Comparison of ENCODE assay signal across 15 cellular contexts in genomic region chr11:112614605-112615004, GRCh38.
DNase-seq lines count a peak whose midpoint lies in the region; ATAC-seq and TF ChIP-seq lines count a peak whose summit lies in the region.
"Had no signal": no experiment of that assay in that cellular context is flagged by ENCODE, and none has a peak within 500 bp of the region (broad histone marks: within the 10 kb centered on the region; RNA-seq: fewer than 3 reads in every experiment).

No MANE protein-coding gene starts in this region.

- DNase-seq in PC-9: no peak
- peak; percentile 88 for DNase-seq in mammary epithelial cell
- DNase-seq in hepatocyte (ENCODE audit: low spot score): no peak
- no peak for DNase-seq in type B pancreatic cell (ENCODE audit: extremely low spot score, unreplicated experiment)
- no peak for DNase-seq in CD8-positive, alpha-beta memory T cell
- no peak for DNase-seq in NCI-H2029 (lab: John Stamatoyannopoulos, UW)
- DNase-seq: CD8-positive, alpha-beta T cell; DMS 273 treated with DMSO at 0.1 percent for 48 hours; KG1; NCI-H1105; NCI-H1694 treated with DMSO at 0.1 percent for 48 hours; NCI-H2171; NCI-H524 had no signal

- POLR2A ChIA-PET in PC-9 (lab: Charles Lee; ENCODE audit: unreplicated experiment): interaction anchor here (0.6 kb wide), 1 partner anchor 81 kb away, joined by 7 read pairs; no protein-coding TSS in a partner anchor
- POLR2A ChIA-PET in CD8-positive, alpha-beta memory T cell (lab: Charles Lee): no interaction called here

- no peaks in the 10 kb centered on the region for H3K27me3 Mint-ChIP-seq in type B pancreatic cell
- peaks cover 6 to 14% of the 10 kb centered on the region in 2 donors for H3K27me3 Mint-ChIP-seq in CD8-positive, alpha-beta memory T cell

- H4K20me1 ChIP-seq in PC-9 (ENCODE audit: insufficient read depth): no peaks in the 10 kb centered on the region
- H4K20me1 ChIP-seq in mammary epithelial cell (ENCODE audit: insufficient read depth, low read length): no peaks in the 10 kb centered on the region
- no peaks in the 10 kb centered on the region for H4K20me1 ChIP-seq in hepatocyte (ENCODE audit: insufficient read depth, poor library complexity, severe bottlenecking)

- no peak overlapping the region for H3K4me3 Mint-ChIP-seq in type B pancreatic cell
- H3K4me3 Mint-ChIP-seq in CD8-positive, alpha-beta memory T cell: no peak overlapping the region
- H3K4me3 Mint-ChIP-seq: B cell; CD8-positive, alpha-beta T cell had no signal

- in situ Hi-C loops in mammary epithelial cell (cut with MboI; ENCODE audit: low sequenced_read_pairs in 2 of 2): no loop called here

- H3K9me3 ChIP-seq in PC-9 (ENCODE audit: insufficient read depth, low read depth) (no peaks in the 10 kb centered on the region), mammary epithelial cell (replicated peaks; ENCODE audit: insufficient read depth, low read length) (no peaks in the 10 kb centered on the region), hepatocyte (ENCODE audit: low read depth) (no peaks in the 10 kb centered on the region)
- H3K9me3 ChIP-seq in CD8-positive, alpha-beta memory T cell (ENCODE audit: low read length): no peaks in the 10 kb centered on the region

- BruUV-seq in PC-9 (replicated peaks; lab: Mats Ljungman, UMichigan): no TSS peak
- no TSS peak for BruUV-seq in mammary epithelial cell (replicated peaks; lab: Mats Ljungman, UMichigan)

- H3K27me3 ChIP-seq in PC-9 (ENCODE audit: insufficient read depth, low read depth) (no peaks in the 10 kb centered on the region), mammary epithelial cell (ENCODE audit: insufficient read depth, low read length) (no peaks in the 10 kb centered on the region), hepatocyte (no peaks in the 10 kb centered on the region)
- H3K27me3 ChIP-seq in CD8-positive, alpha-beta memory T cell (ENCODE audit: insufficient read depth, low read length, poor library complexity, severe bottlenecking): no peaks in the 10 kb centered on the region

- H3K9me3 Mint-ChIP-seq in type B pancreatic cell: no peaks in the 10 kb centered on the region
- H3K9me3 Mint-ChIP-seq in CD8-positive, alpha-beta memory T cell: no peaks in the 10 kb centered on the region
- H3K9me3 Mint-ChIP-seq: CD8-positive, alpha-beta T cell had no signal

- no peaks in the 10 kb centered on the region for H3K36me3 Mint-ChIP-seq in type B pancreatic cell
- no peaks in the 10 kb centered on the region for H3K36me3 Mint-ChIP-seq in CD8-positive, alpha-beta memory T cell
- H3K36me3 Mint-ChIP-seq: CD8-positive, alpha-beta T cell had no signal

- 0% methylated on average over 1 of the region's 1 CpG for WGBS in mammary epithelial cell (ENCODE audit: low coverage, missing lambda C conversion rate)
- 65% methylated on average over 1 of the region's 1 CpG for WGBS in hepatocyte (ENCODE audit: low lambda C conversion rate, missing lambda C conversion rate)

- TF ChIP-seq CTCF in PC-9 (conservative IDR thresholded peaks at IDR 0.05): no peak
- no peak for TF ChIP-seq CTCF in mammary epithelial cell (conservative IDR thresholded peaks at IDR 0.05 in 1 of 2, IDR thresholded peaks at IDR 0.05 in 1 of 2; ENCODE audit: extremely low read depth in 1 of 2, insufficient read depth in 1 of 2, low read depth in 1 of 2, low read length in 2 of 2)
- TF ChIP-seq CTCF in hepatocyte (IDR thresholded peaks at IDR 0.05; ENCODE audit: poor library complexity): no peak
- no peak for TF ChIP-seq CTCF in type B pancreatic cell (conservative IDR thresholded peaks at IDR 0.05)

- H3K9ac ChIP-seq in mammary epithelial cell (ENCODE audit: insufficient read depth, low read length): no peak overlapping the region

- peak overlapping the region; percentile 88 for H3K27ac ChIP-seq in PC-9
- H3K27ac ChIP-seq in mammary epithelial cell (ENCODE audit: insufficient read depth, low read depth, low read length): peak overlapping the region; percentile 67
- H3K27ac ChIP-seq in hepatocyte: peak overlapping the region; percentile 34
- H3K27ac ChIP-seq in CD8-positive, alpha-beta memory T cell (ENCODE audit: low read depth, low read length): no peak overlapping the region

- H3K36me3 ChIP-seq in PC-9 (ENCODE audit: low read depth) (no peaks in the 10 kb centered on the region), mammary epithelial cell (ENCODE audit: insufficient read depth, low read length) (no peaks in the 10 kb centered on the region), hepatocyte (replicated peaks; ENCODE audit: insufficient read depth, low read depth) (no peaks in the 10 kb centered on the region)
- H3K36me3 ChIP-seq in CD8-positive, alpha-beta memory T cell (ENCODE audit: insufficient read depth, low read length): no peaks in the 10 kb centered on the region

- intact Hi-C loops in PC-9 (cut with micrococcal nuclease; ENCODE audit: unreplicated experiment): no loop called here
- intact Hi-C loops in mammary epithelial cell (cut with micrococcal nuclease): no loop called here

- H2AFZ ChIP-seq in PC-9 (no peak overlapping the region), mammary epithelial cell (ENCODE audit: low read depth, low read length) (no peak overlapping the region), hepatocyte (no peak overlapping the region)

- dilution Hi-C loops in mammary epithelial cell (cut with HindIII; ENCODE audit: low sequenced_read_pairs): no loop called here

- no peaks in the 10 kb centered on the region for H3K79me2 ChIP-seq in PC-9 (ENCODE audit: low read depth)
- no peaks in the 10 kb centered on the region for H3K79me2 ChIP-seq in mammary epithelial cell (ENCODE audit: insufficient read depth, low read length)
- no peaks in the 10 kb centered on the region for H3K79me2 ChIP-seq in hepatocyte

- peaks cover 31% of the 10 kb centered on the region for H3K4me1 ChIP-seq in PC-9 (replicated peaks; ENCODE audit: insufficient read depth)
- peaks cover 57% of the 10 kb centered on the region for H3K4me1 ChIP-seq in mammary epithelial cell (ENCODE audit: insufficient read depth, low read length)
- H3K4me1 ChIP-seq in hepatocyte (ENCODE audit: insufficient read depth): peaks cover 9% of the 10 kb centered on the region
- no peaks in the 10 kb centered on the region for H3K4me1 ChIP-seq in CD8-positive, alpha-beta memory T cell (ENCODE audit: insufficient read depth, low read length)

- H3K27ac Mint-ChIP-seq in type B pancreatic cell: peak overlapping the region; percentile 22
- no peak overlapping the region for H3K27ac Mint-ChIP-seq in CD8-positive, alpha-beta memory T cell
- H3K27ac Mint-ChIP-seq: B cell; CD8-positive, alpha-beta T cell had no signal

- CTCF ChIA-PET in PC-9 (lab: Charles Lee) (no interaction called here), mammary epithelial cell (lab: Charles Lee; ENCODE audit: low non-redundant PET) (no interaction called here)
- CTCF ChIA-PET in CD8-positive, alpha-beta memory T cell (lab: Charles Lee): no interaction called here

- H3K4me3 ChIP-seq in PC-9 (no peak overlapping the region), mammary epithelial cell (replicated peaks in 1 of 3; ENCODE audit: insufficient read depth in 1 of 3, low read depth in 2 of 3, low read length in 3 of 3) (no peak overlapping the region), hepatocyte (no peak overlapping the region)
- no peak overlapping the region for H3K4me3 ChIP-seq in CD8-positive, alpha-beta memory T cell (ENCODE audit: low read length)

- no peak for ATAC-seq in GM19467 (IDR thresholded peaks at IDR 0.05; ENCODE audit: unreplicated experiment)
- ATAC-seq: CD8-positive, alpha-beta T cell had no signal

- H3K4me2 ChIP-seq in PC-9 (peak overlapping the region; percentile 38), mammary epithelial cell (ENCODE audit: insufficient read depth, low read depth, low read length) (peak overlapping the region; percentile 68), hepatocyte (no peak overlapping the region)

- H3F3A ChIP-seq in PC-9 (ENCODE audit: insufficient read depth, low read depth): peaks cover 12% of the 10 kb centered on the region; the same call in 1 of the 2 replicates

- no peaks in the 10 kb centered on the region for H3K9me2 ChIP-seq in PC-9 (ENCODE audit: insufficient read depth)
- H3K9me2 ChIP-seq in hepatocyte (replicated peaks; ENCODE audit: insufficient read depth): no peaks in the 10 kb centered on the region

- peaks cover 39% of the 10 kb centered on the region for H3K4me1 Mint-ChIP-seq in type B pancreatic cell (ENCODE audit: unreplicated experiment)
- H3K4me1 Mint-ChIP-seq in CD8-positive, alpha-beta memory T cell: no peaks in the 10 kb centered on the region
- H3K4me1 Mint-ChIP-seq: B cell had no signal
